In the genomic region with DNA sequence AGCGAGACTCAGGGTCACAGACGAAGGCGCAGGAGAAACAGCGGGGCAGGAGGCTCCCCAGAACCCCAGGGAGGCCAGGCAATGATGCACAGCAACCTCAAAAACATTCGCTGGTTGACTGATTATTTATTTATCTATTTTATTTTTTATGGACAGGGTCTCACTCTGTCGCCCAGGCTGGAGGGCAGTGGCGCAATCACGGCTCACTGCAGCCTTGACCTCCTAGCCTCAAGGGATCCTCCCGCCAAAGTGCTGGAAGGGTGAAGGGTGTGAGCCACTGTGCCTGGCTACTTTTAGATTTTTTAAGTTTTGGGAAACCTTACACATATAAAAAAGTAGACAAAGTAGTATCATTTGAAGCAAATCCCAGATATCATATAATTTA, we compare ENCODE assay signal across 9 cellular contexts.
DNase-seq lines count a peak whose midpoint lies in the region; ATAC-seq and TF ChIP-seq lines count a peak whose summit lies in the region.
"Had no signal": no experiment of that assay in that cellular context is flagged by ENCODE, and none has a peak within 500 bp of the region (broad histone marks: within the 10 kb centered on the region; RNA-seq: fewer than 3 reads in every experiment).

No MANE protein-coding gene starts in this region.

- no peak for TF ChIP-seq EP300 in suprapubic skin (IDR thresholded peaks at IDR 0.05)

- BruUV-seq in Panc1 (replicated peaks; lab: Mats Ljungman, UMichigan), result no TSS peak

- no peak for TF ChIP-seq CTCF in Panc1 (IDR thresholded peaks at IDR 0.05)
- TF ChIP-seq CTCF in lower lobe of right lung (IDR thresholded peaks at IDR 0.05), result no peak
- TF ChIP-seq CTCF in suprapubic skin (IDR thresholded peaks at IDR 0.05), result no peak

- 90% methylated on average over 9 of the region's 9 CpGs for WGBS in suprapubic skin

- CTCF ChIA-PET in Panc1 (lab: Charles Lee), result no interaction called here

- H3K27me3 ChIP-seq in Panc1 (ENCODE audit: control insufficient read depth, insufficient read depth, low read length) (no peaks in the 10 kb centered on the region), lower lobe of right lung (ENCODE audit: low read depth) (no peaks in the 10 kb centered on the region), suprapubic skin (no peaks in the 10 kb centered on the region), HAP-1 (ENCODE audit: low read depth) (no peaks in the 10 kb centered on the region)

- no peaks in the 10 kb centered on the region for H3K36me3 ChIP-seq in Panc1 (ENCODE audit: control insufficient read depth, insufficient read depth, low read length)
- H3K36me3 ChIP-seq in lower lobe of right lung, result peaks cover 48% of the 10 kb centered on the region
- H3K36me3 ChIP-seq in suprapubic skin, result peaks cover 41% of the 10 kb centered on the region
- H3K36me3 ChIP-seq in HAP-1 (replicated peaks), result peaks cover 50% of the 10 kb centered on the region

- H3K4me3 ChIP-seq in Panc1 (ENCODE audit: low read depth in 2 of 2, low read length in 2 of 2), result no peak overlapping the region
- H3K4me3 ChIP-seq in lower lobe of right lung, result no peak overlapping the region
- H3K4me3 ChIP-seq in suprapubic skin, result no peak overlapping the region
- no peak overlapping the region for H3K4me3 ChIP-seq in HAP-1

- H3K4me1 ChIP-seq in Panc1 (ENCODE audit: control insufficient read depth, insufficient read depth, low read length) (peaks cover 32% of the 10 kb centered on the region), lower lobe of right lung (peaks cover 41% of the 10 kb centered on the region), suprapubic skin (peaks cover 49% of the 10 kb centered on the region), HAP-1 (no peaks in the 10 kb centered on the region)

- H3K9me3 ChIP-seq in Panc1 (ENCODE audit: control insufficient read depth, insufficient read depth, low read depth, low read length) (no peaks in the 10 kb centered on the region), lower lobe of right lung (no peaks in the 10 kb centered on the region), suprapubic skin (no peaks in the 10 kb centered on the region), HAP-1 (no peaks in the 10 kb centered on the region)

- in situ Hi-C loops in Panc1 (cut with HindIII; ENCODE audit: low pct_unique_long_range_greater_than_20kb, low sequenced_read_pairs), result no loop called here
- in situ Hi-C loops in HAP-1 (cut with MboI; ENCODE audit: low sequenced_read_pairs), result no loop called here

- ATAC-seq in Panc1 (no peak), lower lobe of right lung (no peak)

- intact Hi-C loops in Panc1 (cut with micrococcal nuclease; ENCODE audit: unreplicated experiment), result no loop called here
- intact Hi-C loops in lower lobe of right lung (cut with DNase I), result no loop called here

- H3K27ac ChIP-seq in Panc1 (ENCODE audit: low read length), result peak overlapping the region; percentile 69; the same call in 1 of the 2 replicates
- peak overlapping the region; percentile 46 for H3K27ac ChIP-seq in caudate nucleus (ENCODE audit: low read depth, low read length)
- H3K27ac ChIP-seq in lower lobe of right lung, result peak overlapping the region; percentile 44
- H3K27ac ChIP-seq in suprapubic skin, result peak overlapping the region; percentile 82

- TF ChIP-seq POLR2A in suprapubic skin (IDR thresholded peaks at IDR 0.05), result no peak

- POLR2A ChIA-PET in Panc1 (lab: Charles Lee), result no interaction called here

- DNase-seq in Panc1 (ENCODE audit: low read depth, low spot score) (no peak), caudate nucleus (lab: John Stamatoyannopoulos, UW) (no peak), lower lobe of right lung (no peak), suprapubic skin (ENCODE audit: low spot score in 2 of 2) (no peak), HAP-1 (ENCODE audit: low spot score in 2 of 2) (no peak), iPS-NIHi11 (ENCODE audit: low spot score) (no peak)
- no peak for DNase-seq in stimulated activated CD4-positive, alpha-beta T cell treated with anti-CD3 and anti-CD28 coated beads, Interleukin-4, amount 100 ng/mL, for 24 hours
- DNase-seq: activated CD8-positive, alpha-beta memory T cell treated with anti-CD3 and anti-CD28 coated beads for 24 hours; stimulated activated CD4-positive, alpha-beta T cell treated with anti-CD3 and anti-CD28 coated beads, Interleukin-15, amount 100 ng/mL, for 24 hours had no signal
